Comparison of ENCODE assay signal across 3 cellular contexts in the genomic region with DNA sequence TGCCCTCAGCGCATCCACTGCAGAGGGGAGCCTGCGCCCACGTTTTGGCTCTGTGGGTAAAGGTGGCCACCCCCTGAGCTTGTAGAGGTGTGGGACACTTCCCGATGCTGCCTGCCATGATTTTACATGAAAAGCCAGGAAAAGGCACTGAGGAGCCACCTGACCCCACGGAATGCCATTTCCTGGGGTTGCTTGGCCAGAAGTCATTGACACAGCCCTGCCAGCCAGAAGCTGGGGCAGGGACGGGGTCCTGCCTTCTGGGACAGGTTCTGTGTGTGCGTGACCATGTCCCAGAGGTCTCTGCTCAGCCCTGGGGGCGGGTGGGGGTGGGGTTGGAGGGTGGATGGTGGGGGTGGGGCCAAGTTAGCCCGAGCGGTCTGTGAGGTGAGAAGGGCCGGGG. TPM values are rescaled to one million over a fixed set of nuclear protein-coding genes. Genes with fewer than 3 reads are reported as not detected.
"Had no signal": no experiment of that assay in that cellular context is flagged by ENCODE, and none has a peak within 500 bp of the region (broad histone marks: within the 10 kb centered on the region; RNA-seq: fewer than 3 reads in every experiment).

No MANE protein-coding gene starts in this region.

RNA-seq across cellular contexts. Expression of a gene that starts 39.8 kb away (rescaled TPM):
- total RNA-seq: activated naive CD8-positive, alpha-beta T cell treated with anti-CD3 and anti-CD28 coated beads for 36 hours; M059J; PC-3 had no signal
